ENCODE assay signal across 1 cellular context in genomic region chr9:87595605-87596004, GRCh38.
A peak's percentile ranks its signal among the peaks of the same experiment; 100 is the strongest.
TF ChIP-seq lines count a peak whose summit lies in the region.

No MANE protein-coding gene starts in this region.

TF ChIP-seq in HepG2, 621 proteins besides CTCF, POLR2A, EP300 and RAD21:
- TF ChIP-seq RFX1 (IDR thresholded peaks at IDR 0.05) (peak; percentile 61), DZIP1 (CRISPR knock-in tag; IDR thresholded peaks at IDR 0.05) (no peak)
